Comparison of ENCODE assay signal across 8 cellular contexts in genomic region chr9:128829477-128830251, GRCh38. TPM values are rescaled to one million over a fixed set of nuclear protein-coding genes. Genes with fewer than 3 reads are reported as not detected.
DNase-seq lines count a peak whose midpoint lies in the region; ATAC-seq and TF ChIP-seq lines count a peak whose summit lies in the region.

A gene with protein sequence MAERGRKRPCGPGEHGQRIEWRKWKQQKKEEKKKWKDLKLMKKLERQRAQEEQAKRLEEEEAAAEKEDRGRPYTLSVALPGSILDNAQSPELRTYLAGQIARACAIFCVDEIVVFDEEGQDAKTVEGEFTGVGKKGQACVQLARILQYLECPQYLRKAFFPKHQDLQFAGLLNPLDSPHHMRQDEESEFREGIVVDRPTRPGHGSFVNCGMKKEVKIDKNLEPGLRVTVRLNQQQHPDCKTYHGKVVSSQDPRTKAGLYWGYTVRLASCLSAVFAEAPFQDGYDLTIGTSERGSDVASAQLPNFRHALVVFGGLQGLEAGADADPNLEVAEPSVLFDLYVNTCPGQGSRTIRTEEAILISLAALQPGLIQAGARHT (minus strand): TSS chr9:128829794. CDS start chr9:128829780, 14 bp downstream.

- H3K9me3 ChIP-seq in left ventricle myocardium inferior (replicated peaks) (no peaks in the 10 kb centered on the region), prostate gland (no peaks in the 10 kb centered on the region)

- intact Hi-C loops in left ventricle myocardium inferior (cut with micrococcal nuclease) (no loop called here), prostate gland (cut with DNase I) (loop anchor here (2.0 kb wide), 1 partner anchor 53 kb away; the partner anchor contains the start of gene LRRC8A)

- H3K27ac ChIP-seq in left ventricle myocardium inferior (replicated peaks) = peak within 1 kb of the TSS; percentile 87
- H3K27ac ChIP-seq in prostate gland = peak within 1 kb of the TSS; percentile 55 to 63
- H3K27ac ChIP-seq in urinary bladder (ENCODE audit: low read depth) = peak within 1 kb of the TSS; percentile 26

- H3K9me3 Mint-ChIP-seq in T-helper 1 cell treated with Interleukin-12 subunit alpha and Interleukin-12 subunit beta and Interleukin-4 antibody, amounts not matched to agents 30 μg/mL and 1 μg/mL, for 36 hours = no peaks in the 10 kb centered on the region

- H3K36me3 Mint-ChIP-seq in T-helper 1 cell treated with Interleukin-12 subunit alpha and Interleukin-12 subunit beta and Interleukin-4 antibody, amounts not matched to agents 30 μg/mL and 1 μg/mL, for 36 hours (ENCODE audit: low read depth) = peaks cover 19% of the 10 kb centered on the region

- DNase-seq in GM13976 (ENCODE audit: low spot score) (peak; percentile 99), NCI-H146 treated with DMSO at 0.1 percent for 48 hours (lab: John Stamatoyannopoulos, UW; ENCODE audit: unreplicated experiment) (peak; percentile 80), amygdala (lab: John Stamatoyannopoulos, UW) (peak; percentile 25 to 96 (median 86)), left ventricle myocardium inferior (peak; percentile 91), prostate gland (ENCODE audit: low spot score) (peak; percentile 93)

- H3K4me3 ChIP-seq in left ventricle myocardium inferior (peak within 1 kb of the TSS; percentile 92), prostate gland (peak within 1 kb of the TSS; percentile 67 to 80), urinary bladder (ENCODE audit: low read depth, low read length) (peak within 1 kb of the TSS; percentile 80)

- peaks cover 21% of the 10 kb centered on the region for H3K4me1 ChIP-seq in left ventricle myocardium inferior
- peaks cover 2% of the 10 kb centered on the region for H3K4me1 ChIP-seq in prostate gland (replicated peaks)
- no peaks in the 10 kb centered on the region for H3K4me1 ChIP-seq in urinary bladder (ENCODE audit: insufficient read depth)

- peak; percentile 33 for TF ChIP-seq POLR2A in prostate gland (IDR thresholded peaks at IDR 0.05)

- H3K27ac Mint-ChIP-seq in T-helper 1 cell treated with Interleukin-12 subunit alpha and Interleukin-12 subunit beta and Interleukin-4 antibody, amounts not matched to agents 30 μg/mL and 1 μg/mL, for 36 hours = peak within 1 kb of the TSS; percentile 89

- in situ Hi-C loops in GM13976 (cut with MboI; ENCODE audit: low sequenced_read_pairs, unreplicated experiment) = no loop called here

- peak; percentile 93 for ATAC-seq in HG02870 (IDR thresholded peaks at IDR 0.05; ENCODE audit: unreplicated experiment)

- no peaks in the 10 kb centered on the region for H3K27me3 ChIP-seq in left ventricle myocardium inferior (ENCODE audit: low read depth)
- H3K27me3 ChIP-seq in prostate gland (replicated peaks; ENCODE audit: insufficient read depth) = no peaks in the 10 kb centered on the region

- H3K4me1 Mint-ChIP-seq in T-helper 1 cell treated with Interleukin-12 subunit alpha and Interleukin-12 subunit beta and Interleukin-4 antibody, amounts not matched to agents 30 μg/mL and 1 μg/mL, for 36 hours (ENCODE audit: low read depth) = peaks cover 15% of the 10 kb centered on the region

- no peak for TF ChIP-seq CTCF in GM13976 (IDR thresholded peaks at IDR 0.05; ENCODE audit: borderline replicate concordance, control extremely low read depth, extremely low read depth, insufficient read depth, missing control alignments)
- TF ChIP-seq CTCF in left ventricle myocardium inferior (IDR thresholded peaks at IDR 0.05; ENCODE audit: borderline replicate concordance) = no peak
- peak in 1 of 4 experiments; percentile 21 for TF ChIP-seq CTCF in prostate gland (IDR thresholded peaks at IDR 0.05)

- H3K36me3 ChIP-seq in left ventricle myocardium inferior (peaks cover 46% of the 10 kb centered on the region), prostate gland (no peaks in the 10 kb centered on the region), urinary bladder (ENCODE audit: insufficient read depth) (no peaks in the 10 kb centered on the region)

- peak within 1 kb of the TSS; percentile 93 for H3K4me3 Mint-ChIP-seq in T-helper 1 cell treated with Interleukin-12 subunit alpha and Interleukin-12 subunit beta and Interleukin-4 antibody, amounts not matched to agents 30 μg/mL and 1 μg/mL, for 36 hours

- 1% methylated on average over 48 of the region's 56 CpGs for WGBS in prostate gland
- under 1% methylated on average over 56 of the region's 56 CpGs for WGBS in urinary bladder

- H3K27me3 Mint-ChIP-seq in T-helper 1 cell treated with Interleukin-12 subunit alpha and Interleukin-12 subunit beta and Interleukin-4 antibody, amounts not matched to agents 30 μg/mL and 1 μg/mL, for 36 hours (ENCODE audit: low read depth) = no peaks in the 10 kb centered on the region

RNA-seq across cellular contexts. Expression of the gene that starts here (rescaled TPM):
- total RNA-seq in left ventricle myocardium inferior = 17.5 TPM
- 10 to 100 TPM; 45.8 to 47.5 TPM for total RNA-seq in prostate gland
- 10.6 TPM for total RNA-seq in urinary bladder
- polyA plus RNA-seq in urinary bladder = 22.4 TPM

Comparison
In these comparisons a context has a peak if more than half of its experiments do, and no peak if none do; other contexts are left out.
1. Peak in every context shown above with its lines: DNase-seq, ATAC-seq, H3K4me3 ChIP-seq and H3K27ac ChIP-seq.
2. H3K27ac ChIP-seq: peak in every context shown above with its lines; median percentile 87 in left ventricle myocardium inferior; 59 in prostate gland; 26 in urinary bladder.